Comparison of ENCODE assay signal across 35 cellular contexts in the genomic region with DNA sequence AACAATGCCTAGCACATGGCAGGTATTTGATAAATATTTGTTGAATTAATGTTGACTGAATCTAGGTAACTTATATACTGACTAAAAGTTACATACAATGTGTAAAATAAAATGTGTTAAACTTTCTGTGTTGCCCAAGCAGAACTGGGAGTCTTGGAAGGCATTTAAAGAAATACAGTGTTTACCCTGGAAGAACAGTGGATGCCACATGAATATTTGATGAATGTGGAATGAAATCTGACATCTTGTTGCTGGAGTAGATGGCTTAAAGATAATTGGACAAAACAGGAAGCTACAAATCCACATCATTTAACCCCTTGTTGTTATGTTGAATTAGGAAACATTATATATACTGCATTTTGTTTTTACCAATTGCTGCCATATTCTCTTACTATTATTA.
"Had no signal": no experiment of that assay in that cellular context is flagged by ENCODE, and none has a peak within 500 bp of the region (broad histone marks: within the 10 kb centered on the region; RNA-seq: fewer than 3 reads in every experiment).

No MANE protein-coding gene starts in this region.

- DNase-seq: Karpas-422, Kasumi-1, MG63, MM.1S, MV-4-11, NCI-H1048, NCI-H1092, NCI-H1092 treated with DMSO at 0.1 percent for 48 hours, NCI-H1105, NCI-H1105 treated with DMSO at 0.1 percent for 48 hours, NCI-H1417, NCI-H1417 treated with DMSO at 0.1 percent for 48 hours, NCI-H1436, NCI-H1436 treated with DMSO at 0.1 percent for 48 hours, NCI-H146, NCI-H1694, NCI-H1694 treated with DMSO at 0.1 percent for 48 hours, NCI-H187, NCI-H187 treated with DMSO at 0.1 percent for 48 hours, NCI-H1930, NCI-H2029, NCI-H2029 treated with DMSO at 0.1 percent for 48 hours, NCI-H2081, NCI-H2081 treated with DMSO at 0.1 percent for 48 hours, NCI-H2107, NCI-H2171, NCI-H2171 treated with DMSO at 0.1 percent for 48 hours, NCI-H2227 treated with DMSO at 0.1 percent for 48 hours, NCI-H226, NCI-H345, NCI-H446, NCI-H446 treated with DMSO at 0.1 percent for 48 hours, NCI-H510A, NCI-H510A treated with DMSO at 0.1 percent for 48 hours, NCI-H524 had no signal

- H3K4me3 ChIP-seq: MG63 had no signal
